2 cellular contexts compared by ENCODE assay signal in the genomic region with DNA sequence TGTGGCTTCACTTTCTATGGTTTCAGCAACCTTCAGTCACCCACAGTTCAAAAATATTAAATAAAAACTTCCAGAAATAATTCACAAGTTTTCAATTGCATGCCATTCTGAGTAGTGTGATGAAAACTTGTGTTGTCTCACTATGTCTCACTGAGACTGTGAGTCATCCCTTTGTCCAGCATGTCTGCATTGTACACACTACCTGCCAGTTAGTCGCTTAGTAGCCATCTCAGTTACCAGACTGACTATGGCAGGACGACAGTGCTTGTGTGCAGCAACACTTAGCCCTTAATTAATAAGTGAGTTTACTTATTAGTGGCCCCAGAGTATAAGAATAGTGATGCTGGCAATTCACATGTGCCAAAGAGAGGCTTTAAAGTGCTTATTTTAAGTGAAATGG.
TF ChIP-seq lines count a peak whose summit lies in the region.

No MANE protein-coding gene starts in this region.

TF ChIP-seq in endothelial cell of umbilical vein, 7 proteins besides CTCF, POLR2A, EP300 and RAD21:
- TF ChIP-seq MYC (IDR thresholded peaks at IDR 0.05; ENCODE audit: low read depth, low read length), result no peak
- TF ChIP-seq, protein P1, sequence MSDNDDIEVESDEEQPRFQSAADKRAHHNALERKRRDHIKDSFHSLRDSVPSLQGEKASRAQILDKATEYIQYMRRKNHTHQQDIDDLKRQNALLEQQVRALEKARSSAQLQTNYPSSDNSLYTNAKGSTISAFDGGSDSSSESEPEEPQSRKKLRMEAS (IDR thresholded peaks at IDR 0.05; ENCODE audit: insufficient read depth, insufficient read length), result no peak
- TF ChIP-seq FOS (IDR thresholded peaks at IDR 0.05; ENCODE audit: borderline replicate concordance, insufficient read depth, low read length), result peak; percentile 89
- TF ChIP-seq JUN (IDR thresholded peaks at IDR 0.05; ENCODE audit: borderline replicate concordance, insufficient read depth, insufficient read length, low read depth), result peak; percentile 71

TF ChIP-seq in GM23338, 12 proteins besides CTCF, POLR2A, EP300 and RAD21:
- TF ChIP-seq EZH2phosphoT487 (IDR thresholded peaks at IDR 0.05; ENCODE audit: unreplicated experiment) (no peak), STAT1 (IDR thresholded peaks at IDR 0.05; ENCODE audit: unreplicated experiment) (no peak), ZNF331 (CRISPR knock-in tag; IDR thresholded peaks at IDR 0.05; ENCODE audit: low read depth) (no peak), ZNF114 (CRISPR knock-in tag; IDR thresholded peaks at IDR 0.05) (no peak), JUNB (IDR thresholded peaks at IDR 0.05; ENCODE audit: unreplicated experiment) (no peak), CREB1 (CRISPR knock-in tag; IDR thresholded peaks at IDR 0.05; ENCODE audit: low read depth) (no peak), EZH2 (IDR thresholded peaks at IDR 0.05; ENCODE audit: low read depth, unreplicated experiment) (no peak), NANOG (IDR thresholded peaks at IDR 0.05; ENCODE audit: borderline replicate concordance) (no peak), POLR2AphosphoS5 (IDR thresholded peaks at IDR 0.05; ENCODE audit: low read depth) (no peak)
- TF ChIP-seq, protein P2, sequence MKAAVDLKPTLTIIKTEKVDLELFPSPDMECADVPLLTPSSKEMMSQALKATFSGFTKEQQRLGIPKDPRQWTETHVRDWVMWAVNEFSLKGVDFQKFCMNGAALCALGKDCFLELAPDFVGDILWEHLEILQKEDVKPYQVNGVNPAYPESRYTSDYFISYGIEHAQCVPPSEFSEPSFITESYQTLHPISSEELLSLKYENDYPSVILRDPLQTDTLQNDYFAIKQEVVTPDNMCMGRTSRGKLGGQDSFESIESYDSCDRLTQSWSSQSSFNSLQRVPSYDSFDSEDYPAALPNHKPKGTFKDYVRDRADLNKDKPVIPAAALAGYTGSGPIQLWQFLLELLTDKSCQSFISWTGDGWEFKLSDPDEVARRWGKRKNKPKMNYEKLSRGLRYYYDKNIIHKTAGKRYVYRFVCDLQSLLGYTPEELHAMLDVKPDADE (IDR thresholded peaks at IDR 0.05), result no peak
- TF ChIP-seq, protein P3, sequence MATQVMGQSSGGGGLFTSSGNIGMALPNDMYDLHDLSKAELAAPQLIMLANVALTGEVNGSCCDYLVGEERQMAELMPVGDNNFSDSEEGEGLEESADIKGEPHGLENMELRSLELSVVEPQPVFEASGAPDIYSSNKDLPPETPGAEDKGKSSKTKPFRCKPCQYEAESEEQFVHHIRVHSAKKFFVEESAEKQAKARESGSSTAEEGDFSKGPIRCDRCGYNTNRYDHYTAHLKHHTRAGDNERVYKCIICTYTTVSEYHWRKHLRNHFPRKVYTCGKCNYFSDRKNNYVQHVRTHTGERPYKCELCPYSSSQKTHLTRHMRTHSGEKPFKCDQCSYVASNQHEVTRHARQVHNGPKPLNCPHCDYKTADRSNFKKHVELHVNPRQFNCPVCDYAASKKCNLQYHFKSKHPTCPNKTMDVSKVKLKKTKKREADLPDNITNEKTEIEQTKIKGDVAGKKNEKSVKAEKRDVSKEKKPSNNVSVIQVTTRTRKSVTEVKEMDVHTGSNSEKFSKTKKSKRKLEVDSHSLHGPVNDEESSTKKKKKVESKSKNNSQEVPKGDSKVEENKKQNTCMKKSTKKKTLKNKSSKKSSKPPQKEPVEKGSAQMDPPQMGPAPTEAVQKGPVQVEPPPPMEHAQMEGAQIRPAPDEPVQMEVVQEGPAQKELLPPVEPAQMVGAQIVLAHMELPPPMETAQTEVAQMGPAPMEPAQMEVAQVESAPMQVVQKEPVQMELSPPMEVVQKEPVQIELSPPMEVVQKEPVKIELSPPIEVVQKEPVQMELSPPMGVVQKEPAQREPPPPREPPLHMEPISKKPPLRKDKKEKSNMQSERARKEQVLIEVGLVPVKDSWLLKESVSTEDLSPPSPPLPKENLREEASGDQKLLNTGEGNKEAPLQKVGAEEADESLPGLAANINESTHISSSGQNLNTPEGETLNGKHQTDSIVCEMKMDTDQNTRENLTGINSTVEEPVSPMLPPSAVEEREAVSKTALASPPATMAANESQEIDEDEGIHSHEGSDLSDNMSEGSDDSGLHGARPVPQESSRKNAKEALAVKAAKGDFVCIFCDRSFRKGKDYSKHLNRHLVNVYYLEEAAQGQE (IDR thresholded peaks at IDR 0.05; ENCODE audit: unreplicated experiment), result no peak
- TF ChIP-seq, protein P4, sequence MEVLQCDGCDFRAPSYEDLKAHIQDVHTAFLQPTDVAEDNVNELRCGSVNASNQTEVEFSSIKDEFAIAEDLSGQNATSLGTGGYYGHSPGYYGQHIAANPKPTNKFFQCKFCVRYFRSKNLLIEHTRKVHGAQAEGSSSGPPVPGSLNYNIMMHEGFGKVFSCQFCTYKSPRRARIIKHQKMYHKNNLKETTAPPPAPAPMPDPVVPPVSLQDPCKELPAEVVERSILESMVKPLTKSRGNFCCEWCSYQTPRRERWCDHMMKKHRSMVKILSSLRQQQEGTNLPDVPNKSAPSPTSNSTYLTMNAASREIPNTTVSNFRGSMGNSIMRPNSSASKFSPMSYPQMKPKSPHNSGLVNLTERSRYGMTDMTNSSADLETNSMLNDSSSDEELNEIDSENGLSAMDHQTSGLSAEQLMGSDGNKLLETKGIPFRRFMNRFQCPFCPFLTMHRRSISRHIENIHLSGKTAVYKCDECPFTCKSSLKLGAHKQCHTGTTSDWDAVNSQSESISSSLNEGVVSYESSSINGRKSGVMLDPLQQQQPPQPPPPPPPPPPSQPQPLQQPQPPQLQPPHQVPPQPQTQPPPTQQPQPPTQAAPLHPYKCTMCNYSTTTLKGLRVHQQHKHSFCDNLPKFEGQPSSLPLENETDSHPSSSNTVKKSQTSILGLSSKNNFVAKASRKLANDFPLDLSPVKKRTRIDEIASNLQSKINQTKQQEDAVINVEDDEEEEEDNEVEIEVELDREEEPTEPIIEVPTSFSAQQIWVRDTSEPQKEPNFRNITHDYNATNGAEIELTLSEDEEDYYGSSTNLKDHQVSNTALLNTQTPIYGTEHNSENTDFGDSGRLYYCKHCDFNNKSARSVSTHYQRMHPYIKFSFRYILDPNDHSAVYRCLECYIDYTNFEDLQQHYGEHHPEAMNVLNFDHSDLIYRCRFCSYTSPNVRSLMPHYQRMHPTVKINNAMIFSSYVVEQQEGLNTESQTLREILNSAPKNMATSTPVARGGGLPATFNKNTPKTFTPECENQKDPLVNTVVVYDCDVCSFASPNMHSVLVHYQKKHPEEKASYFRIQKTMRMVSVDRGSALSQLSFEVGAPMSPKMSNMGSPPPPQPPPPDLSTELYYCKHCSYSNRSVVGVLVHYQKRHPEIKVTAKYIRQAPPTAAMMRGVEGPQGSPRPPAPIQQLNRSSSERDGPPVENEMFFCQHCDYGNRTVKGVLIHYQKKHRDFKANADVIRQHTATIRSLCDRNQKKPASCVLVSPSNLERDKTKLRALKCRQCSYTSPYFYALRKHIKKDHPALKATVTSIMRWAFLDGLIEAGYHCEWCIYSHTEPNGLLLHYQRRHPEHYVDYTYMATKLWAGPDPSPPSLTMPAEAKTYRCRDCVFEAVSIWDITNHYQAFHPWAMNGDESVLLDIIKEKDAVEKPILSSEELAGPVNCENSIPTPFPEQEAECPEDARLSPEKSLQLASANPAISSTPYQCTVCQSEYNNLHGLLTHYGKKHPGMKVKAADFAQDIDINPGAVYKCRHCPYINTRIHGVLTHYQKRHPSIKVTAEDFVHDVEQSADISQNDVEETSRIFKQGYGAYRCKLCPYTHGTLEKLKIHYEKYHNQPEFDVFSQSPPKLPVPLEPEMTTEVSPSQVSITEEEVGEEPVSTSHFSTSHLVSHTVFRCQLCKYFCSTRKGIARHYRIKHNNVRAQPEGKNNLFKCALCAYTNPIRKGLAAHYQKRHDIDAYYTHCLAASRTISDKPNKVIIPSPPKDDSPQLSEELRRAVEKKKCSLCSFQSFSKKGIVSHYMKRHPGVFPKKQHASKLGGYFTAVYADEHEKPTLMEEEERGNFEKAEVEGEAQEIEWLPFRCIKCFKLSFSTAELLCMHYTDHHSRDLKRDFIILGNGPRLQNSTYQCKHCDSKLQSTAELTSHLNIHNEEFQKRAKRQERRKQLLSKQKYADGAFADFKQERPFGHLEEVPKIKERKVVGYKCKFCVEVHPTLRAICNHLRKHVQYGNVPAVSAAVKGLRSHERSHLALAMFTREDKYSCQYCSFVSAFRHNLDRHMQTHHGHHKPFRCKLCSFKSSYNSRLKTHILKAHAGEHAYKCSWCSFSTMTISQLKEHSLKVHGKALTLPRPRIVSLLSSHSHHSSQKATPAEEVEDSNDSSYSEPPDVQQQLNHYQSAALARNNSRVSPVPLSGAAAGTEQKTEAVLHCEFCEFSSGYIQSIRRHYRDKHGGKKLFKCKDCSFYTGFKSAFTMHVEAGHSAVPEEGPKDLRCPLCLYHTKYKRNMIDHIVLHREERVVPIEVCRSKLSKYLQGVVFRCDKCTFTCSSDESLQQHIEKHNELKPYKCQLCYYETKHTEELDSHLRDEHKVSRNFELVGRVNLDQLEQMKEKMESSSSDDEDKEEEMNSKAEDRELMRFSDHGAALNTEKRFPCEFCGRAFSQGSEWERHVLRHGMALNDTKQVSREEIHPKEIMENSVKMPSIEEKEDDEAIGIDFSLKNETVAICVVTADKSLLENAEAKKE (CRISPR knock-in tag; IDR thresholded peaks at IDR 0.05), result no peak
